ENCODE assay signal across 1 cellular context in genomic region chr1:70504176-70504820, GRCh38.
TF ChIP-seq lines count a peak whose summit lies in the region.

No MANE protein-coding gene starts in this region.

TF ChIP-seq in HEK293, 187 proteins besides CTCF, POLR2A, EP300 and RAD21 (continued from another document):
- TF ChIP-seq, protein P1, sequence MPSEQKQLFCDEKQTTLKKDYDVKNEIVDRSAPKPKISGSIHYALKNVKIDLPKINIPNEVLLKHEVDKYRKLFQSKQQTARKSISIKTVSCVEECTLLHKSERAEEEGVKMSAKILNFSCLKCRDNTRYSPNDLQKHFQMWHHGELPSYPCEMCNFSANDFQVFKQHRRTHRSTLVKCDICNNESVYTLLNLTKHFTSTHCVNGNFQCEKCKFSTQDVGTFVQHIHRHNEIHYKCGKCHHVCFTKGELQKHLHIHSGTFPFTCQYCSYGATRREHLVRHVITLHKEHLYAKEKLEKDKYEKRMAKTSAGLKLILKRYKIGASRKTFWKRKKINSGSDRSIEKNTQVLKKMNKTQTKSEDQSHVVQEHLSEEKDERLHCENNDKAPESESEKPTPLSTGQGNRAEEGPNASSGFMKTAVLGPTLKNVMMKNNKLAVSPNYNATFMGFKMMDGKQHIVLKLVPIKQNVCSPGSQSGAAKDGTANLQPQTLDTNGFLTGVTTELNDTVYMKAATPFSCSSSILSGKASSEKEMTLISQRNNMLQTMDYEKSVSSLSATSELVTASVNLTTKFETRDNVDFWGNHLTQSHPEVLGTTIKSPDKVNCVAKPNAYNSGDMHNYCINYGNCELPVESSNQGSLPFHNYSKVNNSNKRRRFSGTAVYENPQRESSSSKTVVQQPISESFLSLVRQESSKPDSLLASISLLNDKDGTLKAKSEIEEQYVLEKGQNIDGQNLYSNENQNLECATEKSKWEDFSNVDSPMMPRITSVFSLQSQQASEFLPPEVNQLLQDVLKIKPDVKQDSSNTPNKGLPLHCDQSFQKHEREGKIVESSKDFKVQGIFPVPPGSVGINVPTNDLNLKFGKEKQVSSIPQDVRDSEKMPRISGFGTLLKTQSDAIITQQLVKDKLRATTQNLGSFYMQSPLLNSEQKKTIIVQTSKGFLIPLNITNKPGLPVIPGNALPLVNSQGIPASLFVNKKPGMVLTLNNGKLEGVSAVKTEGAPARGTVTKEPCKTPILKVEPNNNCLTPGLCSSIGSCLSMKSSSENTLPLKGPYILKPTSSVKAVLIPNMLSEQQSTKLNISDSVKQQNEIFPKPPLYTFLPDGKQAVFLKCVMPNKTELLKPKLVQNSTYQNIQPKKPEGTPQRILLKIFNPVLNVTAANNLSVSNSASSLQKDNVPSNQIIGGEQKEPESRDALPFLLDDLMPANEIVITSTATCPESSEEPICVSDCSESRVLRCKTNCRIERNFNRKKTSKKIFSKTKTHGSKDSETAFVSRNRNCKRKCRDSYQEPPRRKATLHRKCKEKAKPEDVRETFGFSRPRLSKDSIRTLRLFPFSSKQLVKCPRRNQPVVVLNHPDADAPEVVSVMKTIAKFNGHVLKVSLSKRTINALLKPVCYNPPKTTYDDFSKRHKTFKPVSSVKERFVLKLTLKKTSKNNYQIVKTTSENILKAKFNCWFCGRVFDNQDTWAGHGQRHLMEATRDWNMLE (tag by site-specific recombination; conservative IDR thresholded peaks at IDR 0.05; ENCODE audit: low read depth), result no peak
- TF ChIP-seq ZNF843 (tag by site-specific recombination; IDR thresholded peaks at IDR 0.05) (peak; percentile 85), ZFP41 (tag by site-specific recombination; IDR thresholded peaks at IDR 0.05; ENCODE audit: borderline replicate concordance) (no peak), ZFHX2 (tag by site-specific recombination; conservative IDR thresholded peaks at IDR 0.05) (no peak), ZNF792 (tag by site-specific recombination; IDR thresholded peaks at IDR 0.05) (no peak)
- TF ChIP-seq, protein P2, sequence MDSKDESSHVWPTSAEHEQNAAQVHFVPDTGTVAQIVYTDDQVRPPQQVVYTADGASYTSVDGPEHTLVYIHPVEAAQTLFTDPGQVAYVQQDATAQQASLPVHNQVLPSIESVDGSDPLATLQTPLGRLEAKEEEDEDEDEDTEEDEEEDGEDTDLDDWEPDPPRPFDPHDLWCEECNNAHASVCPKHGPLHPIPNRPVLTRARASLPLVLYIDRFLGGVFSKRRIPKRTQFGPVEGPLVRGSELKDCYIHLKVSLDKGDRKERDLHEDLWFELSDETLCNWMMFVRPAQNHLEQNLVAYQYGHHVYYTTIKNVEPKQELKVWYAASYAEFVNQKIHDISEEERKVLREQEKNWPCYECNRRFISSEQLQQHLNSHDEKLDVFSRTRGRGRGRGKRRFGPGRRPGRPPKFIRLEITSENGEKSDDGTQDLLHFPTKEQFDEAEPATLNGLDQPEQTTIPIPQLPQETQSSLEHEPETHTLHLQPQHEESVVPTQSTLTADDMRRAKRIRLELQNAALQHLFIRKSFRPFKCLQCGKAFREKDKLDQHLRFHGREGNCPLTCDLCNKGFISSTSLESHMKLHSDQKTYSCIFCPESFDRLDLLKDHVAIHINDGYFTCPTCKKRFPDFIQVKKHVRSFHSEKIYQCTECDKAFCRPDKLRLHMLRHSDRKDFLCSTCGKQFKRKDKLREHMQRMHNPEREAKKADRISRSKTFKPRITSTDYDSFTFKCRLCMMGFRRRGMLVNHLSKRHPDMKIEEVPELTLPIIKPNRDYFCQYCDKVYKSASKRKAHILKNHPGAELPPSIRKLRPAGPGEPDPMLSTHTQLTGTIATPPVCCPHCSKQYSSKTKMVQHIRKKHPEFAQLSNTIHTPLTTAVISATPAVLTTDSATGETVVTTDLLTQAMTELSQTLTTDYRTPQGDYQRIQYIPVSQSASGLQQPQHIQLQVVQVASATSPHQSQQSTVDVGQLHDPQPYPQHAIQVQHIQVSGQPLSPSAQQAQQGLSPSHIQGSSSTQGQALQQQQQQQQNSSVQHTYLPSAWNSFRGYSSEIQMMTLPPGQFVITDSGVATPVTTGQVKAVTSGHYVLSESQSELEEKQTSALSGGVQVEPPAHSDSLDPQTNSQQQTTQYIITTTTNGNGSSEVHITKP (tag by site-specific recombination; IDR thresholded peaks at IDR 0.05), result 0 out of 2 replicates have a peak, but pooled peaks have one; percentile 25
